32 cellular contexts compared by ENCODE assay signal in the genomic region with DNA sequence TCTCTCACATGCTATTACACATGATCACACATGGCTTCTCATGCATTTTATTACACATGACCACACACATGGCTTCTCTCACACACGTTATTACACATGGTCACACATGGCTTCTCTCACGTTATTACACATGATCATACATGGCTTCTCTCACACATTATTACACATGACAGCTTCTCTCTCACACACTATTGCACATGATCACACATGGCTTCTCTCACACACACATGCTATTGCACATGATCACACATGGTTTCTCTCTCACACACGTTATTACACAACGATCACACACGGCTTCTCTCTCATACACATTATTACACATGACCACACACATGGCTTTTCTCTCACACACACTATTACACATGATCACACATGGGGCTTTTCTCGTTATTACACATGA. TPM values are rescaled to one million over a fixed set of nuclear protein-coding genes. Genes with fewer than 3 reads are reported as not detected.
"Had no signal": no experiment of that assay in that cellular context is flagged by ENCODE, and none has a peak within 500 bp of the region (broad histone marks: within the 10 kb centered on the region; RNA-seq: fewer than 3 reads in every experiment).

No MANE protein-coding gene starts in this region.

- H3K27me3 ChIP-seq: colonic mucosa, esophagus squamous epithelium, heart right ventricle, left lung, neural progenitor cell, sigmoid colon, stomach, thyroid gland, vagina had no signal

- H3K4me2 ChIP-seq: neural progenitor cell had no signal

- H3K79me2 ChIP-seq: parathyroid adenoma had no signal

- H3K9ac ChIP-seq: neural progenitor cell, parathyroid adenoma had no signal

- ATAC-seq: left lung; mucosa of descending colon; stimulated activated effector memory CD8-positive, alpha-beta T cell treated with anti-CD3 and anti-CD28 coated beads, Interleukin-12 subunit alpha, Interleukin-12 subunit beta, amount 100 ng/mL, for 72 hours had no signal

- H2AFZ ChIP-seq: neural progenitor cell, parathyroid adenoma had no signal

- DNase-seq: colonic mucosa; effector CD8-positive, alpha-beta T cell; esophagus squamous epithelium; glutamatergic neuron; heart right ventricle; hippocampal formation; left cardiac atrium; left lung; mesenchymal stem cell; mucosa of descending colon; naive B cell; sigmoid colon; stimulated activated CD4-positive, alpha-beta T cell treated with anti-CD3 and anti-CD28 coated beads, Interleukin-2, amount 100 ng/mL, for 24 hours; stimulated activated CD4-positive, alpha-beta T cell treated with anti-CD3 and anti-CD28 coated beads, Interleukin-4, amount 100 ng/mL, for 24 hours; stimulated activated naive CD4-positive, alpha-beta T cell treated with Interleukin-2 at 50 U/mL for 16 hours; stomach; thyroid gland; trophoblast cell had no signal

- FAIRE-seq: islet of Langerhans had no signal

- H3K4me3 ChIP-seq: colonic mucosa, esophagus squamous epithelium, heart right ventricle, left lung, mucosa of descending colon, neural progenitor cell, sigmoid colon, stomach, thyroid gland, vagina had no signal

- H3K27ac ChIP-seq: colonic mucosa, esophagus squamous epithelium, heart right ventricle, left lung, neural progenitor cell, parathyroid adenoma, sigmoid colon, thyroid gland, vagina had no signal

- H3K9me3 ChIP-seq: colonic mucosa, esophagus squamous epithelium, heart right ventricle, left lung, mucosa of descending colon, sigmoid colon, stomach, thyroid gland, vagina had no signal

- H3K4me1 ChIP-seq: colonic mucosa, left lung, neural progenitor cell, parathyroid adenoma, sigmoid colon, thyroid gland, vagina had no signal

- H3K36me3 ChIP-seq: neural progenitor cell had no signal

RNA-seq across cellular contexts. Expression of gene SLC45A2, which starts 1.0 kb away (rescaled TPM):
- total RNA-seq: kidney epithelial cell, left lung, stomach, subcutaneous adipose tissue, thyroid gland, ureter, vagina had no signal
- polyA plus RNA-seq: heart right ventricle had no signal

RNA-seq across cellular contexts. Expression of gene RXFP3, which starts 49.3 kb away (rescaled TPM):
- total RNA-seq: colonic mucosa, esophagus squamous epithelium, heart right ventricle, kidney epithelial cell, left cardiac atrium, left lung, lower leg skin, lung microvascular endothelial cell, mesothelial cell of epicardium, mucosa of descending colon, osteoblast, progenitor cell of endocrine pancreas, sigmoid colon, skeletal muscle tissue, stomach, subcutaneous adipose tissue, thyroid gland, ureter, vagina had no signal
- polyA plus RNA-seq: sigmoid colon, stomach had no signal
